24 cellular contexts compared by ENCODE assay signal in genomic region chr11:12922980-12923507, GRCh38.
"Had no signal": no experiment of that assay in that cellular context is flagged by ENCODE, and none has a peak within 500 bp of the region (broad histone marks: within the 10 kb centered on the region; RNA-seq: fewer than 3 reads in every experiment).

No MANE protein-coding gene starts in this region.

- H3K27me3 ChIP-seq: esophagus muscularis mucosa, heart left ventricle, spleen, testis, upper lobe of right lung had no signal

- H3K36me3 ChIP-seq: neutrophil, upper lobe of right lung had no signal

- H3K4me3 ChIP-seq: esophagus muscularis mucosa, heart left ventricle, spleen, testis, upper lobe of right lung had no signal

- ATAC-seq: activated CD4-positive, CD25-positive, alpha-beta regulatory T cell treated with anti-CD3 and anti-CD28 coated beads, Interleukin-2, amount 50 U/mL, for 24 hours; activated CD8-positive, alpha-beta T cell treated with anti-CD3 and anti-CD28 coated beads, Interleukin-2, amount 10 ng/mL, durations not matched to agents 7 days and 5 days; naive thymus-derived CD4-positive, alpha-beta T cell; stimulated activated memory B cell treated with anti-CD40 and anti-IgM and Interleukin-4, amounts not matched to agents 10 μg/mL and 1 μg/mL and 100 μg/mL, for 72 hours; upper lobe of right lung had no signal

- H3K4me1 ChIP-seq: esophagus muscularis mucosa, heart left ventricle, spleen, testis, upper lobe of right lung had no signal

- DNase-seq: activated CD4-positive, alpha-beta T cell treated with anti-CD3 and anti-CD28 coated beads, Interleukin-2, amount 10 ng/mL, durations not matched to agents 7 days and 5 days; activated CD8-positive, alpha-beta T cell treated with anti-CD3 and anti-CD28 coated beads, Interleukin-2, amount 10 ng/mL, durations not matched to agents 7 days and 5 days; activated naive CD4-positive, alpha-beta T cell treated with Interleukin-2 at 50 U/mL for 16 hours; activated naive CD8-positive, alpha-beta T cell treated with anti-CD3 and anti-CD28 coated beads, Interleukin-2, amount 10 ng/mL, durations not matched to agents 7 days and 5 days; activated T-cell treated with anti-CD3 and anti-CD28 coated beads, Interleukin-2, amount 50 U/mL, for 24 hours; anterior cingulate cortex; cerebellar nuclear complex; dermis blood vessel endothelial cell; effector memory CD4-positive, alpha-beta T cell; heart left ventricle; mesendoderm; naive thymus-derived CD4-positive, alpha-beta T cell; spleen; stimulated activated CD4-positive, alpha-beta T cell treated with anti-CD3 and anti-CD28 coated beads, Interleukin-4, amount 100 ng/mL, for 4 hours; T-helper 1 cell; T-helper 9 cell; testis; upper lobe of right lung had no signal

- H3K27ac ChIP-seq: esophagus muscularis mucosa, heart left ventricle, neutrophil, spleen, testis, upper lobe of right lung had no signal

- H3K9me3 ChIP-seq: esophagus muscularis mucosa, heart left ventricle, neutrophil, spleen, testis, upper lobe of right lung had no signal

- FAIRE-seq: endothelial cell of umbilical vein, frontal cortex had no signal
